14 cellular contexts compared by ENCODE assay signal in the genomic region with DNA sequence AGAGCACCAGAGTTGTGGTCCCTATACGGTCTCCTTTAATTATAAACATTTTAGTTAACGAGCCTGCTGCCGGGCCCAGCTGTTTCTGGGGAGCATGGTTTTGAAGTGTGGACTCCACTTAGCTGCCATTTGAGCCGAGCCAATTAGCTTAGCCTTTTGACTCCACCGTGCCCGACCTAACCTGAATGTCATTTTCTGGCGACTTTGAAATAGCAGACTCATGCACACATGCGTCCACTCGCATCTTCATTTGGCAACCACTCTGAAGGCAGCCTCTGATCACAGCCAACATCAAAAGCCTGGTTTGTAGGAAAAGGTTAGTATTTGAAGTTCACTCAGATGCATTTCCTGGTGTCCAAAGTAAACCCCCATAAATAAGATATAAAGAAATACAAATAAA.
"Had no signal": no experiment of that assay in that cellular context is flagged by ENCODE, and none has a peak within 500 bp of the region (broad histone marks: within the 10 kb centered on the region; RNA-seq: fewer than 3 reads in every experiment).

No MANE protein-coding gene starts in this region.

- H3K9me3 ChIP-seq: pancreas, tibial artery, uterus had no signal

- DNase-seq: activated CD4-positive, alpha-beta memory T cell treated with anti-CD3 and anti-CD28 coated beads for 36 hours; activated gamma-delta T cell; activated naive CD8-positive, alpha-beta T cell treated with anti-CD3 and anti-CD28 coated beads for 36 hours; activated T-cell treated with anti-CD3 and anti-CD28 coated beads, Interleukin-2, amount 50 U/mL, for 48 hours; islet precursor cell; pancreas; small intestine; tibial artery; uterus had no signal

- H3K27ac Mint-ChIP-seq: activated CD4-positive, alpha-beta memory T cell treated with anti-CD3 and anti-CD28 coated beads for 36 hours; activated naive CD8-positive, alpha-beta T cell treated with anti-CD3 and anti-CD28 coated beads for 36 hours; memory B cell; stimulated activated effector memory CD8-positive, alpha-beta T cell treated with anti-CD3 and anti-CD28 coated beads, Interleukin-12 subunit alpha, Interleukin-12 subunit beta, amount 100 ng/mL, for 72 hours; T-helper 2 cell treated with Interferon-gamma antibody and Interleukin-4, amounts not matched to agents 5 μg/mL and 100 μg/mL, for 36 hours had no signal

- H3K27me3 Mint-ChIP-seq: activated CD4-positive, alpha-beta memory T cell treated with anti-CD3 and anti-CD28 coated beads for 36 hours; activated naive CD8-positive, alpha-beta T cell treated with anti-CD3 and anti-CD28 coated beads for 36 hours; memory B cell had no signal

- H3K4me3 ChIP-seq: pancreas, tibial artery, uterus had no signal

- H3K4me3 Mint-ChIP-seq: activated CD4-positive, alpha-beta memory T cell treated with anti-CD3 and anti-CD28 coated beads for 36 hours; activated naive CD8-positive, alpha-beta T cell treated with anti-CD3 and anti-CD28 coated beads for 36 hours; memory B cell; stimulated activated effector memory CD8-positive, alpha-beta T cell treated with anti-CD3 and anti-CD28 coated beads, Interleukin-12 subunit alpha, Interleukin-12 subunit beta, amount 100 ng/mL, for 72 hours; T-helper 2 cell treated with Interferon-gamma antibody and Interleukin-4, amounts not matched to agents 5 μg/mL and 100 μg/mL, for 36 hours had no signal

- H3K9me3 Mint-ChIP-seq: activated CD4-positive, alpha-beta memory T cell treated with anti-CD3 and anti-CD28 coated beads for 36 hours; activated naive CD8-positive, alpha-beta T cell treated with anti-CD3 and anti-CD28 coated beads for 36 hours; memory B cell; stimulated activated effector memory CD8-positive, alpha-beta T cell treated with anti-CD3 and anti-CD28 coated beads, Interleukin-12 subunit alpha, Interleukin-12 subunit beta, amount 100 ng/mL, for 72 hours; T-helper 2 cell treated with Interferon-gamma antibody and Interleukin-4, amounts not matched to agents 5 μg/mL and 100 μg/mL, for 36 hours had no signal

- H3K36me3 ChIP-seq: pancreas, uterus had no signal

- ATAC-seq: esophagus mucosa; left lobe of liver; pancreas; stimulated activated effector memory CD8-positive, alpha-beta T cell treated with anti-CD3 and anti-CD28 coated beads, Interleukin-12 subunit alpha, Interleukin-12 subunit beta, amount 100 ng/mL, for 72 hours had no signal

- H3K4me1 Mint-ChIP-seq: memory B cell had no signal

- H3K36me3 Mint-ChIP-seq: stimulated activated effector memory CD8-positive, alpha-beta T cell treated with anti-CD3 and anti-CD28 coated beads, Interleukin-12 subunit alpha, Interleukin-12 subunit beta, amount 100 ng/mL, for 72 hours had no signal

- H3K27ac ChIP-seq: pancreas, tibial artery, uterus had no signal

- H3K27me3 ChIP-seq: pancreas, tibial artery, uterus had no signal
